8 cellular contexts compared by ENCODE assay signal in genomic region chr20:25318471-25319240, GRCh38.
DNase-seq lines count a peak whose midpoint lies in the region; ATAC-seq and TF ChIP-seq lines count a peak whose summit lies in the region.

No MANE protein-coding gene starts in this region.

- CTCF ChIA-PET in PC-9 (lab: Charles Lee), result no interaction called here

- no peak for TF ChIP-seq POLR2A in stomach (IDR thresholded peaks at IDR 0.05)

- H4K20me1 ChIP-seq in PC-9 (ENCODE audit: insufficient read depth), result no peaks in the 10 kb centered on the region

- H2AFZ ChIP-seq in PC-9, result no peak overlapping the region

- ATAC-seq in HG03025 (IDR thresholded peaks at IDR 0.05; ENCODE audit: low FRiP score, unreplicated experiment), result peak; percentile 88

- no TSS peak for BruUV-seq in PC-9 (replicated peaks; lab: Mats Ljungman, UMichigan)

- H3F3A ChIP-seq in PC-9 (ENCODE audit: insufficient read depth, low read depth), result no peaks in the 10 kb centered on the region; the same call in 1 of the 2 replicates

- TF ChIP-seq EP300 in stomach (IDR thresholded peaks at IDR 0.05), result no peak

- TF ChIP-seq CTCF in VCaP (conservative IDR thresholded peaks at IDR 0.05) (no peak), stomach (IDR thresholded peaks at IDR 0.05) (no peak), PC-9 (conservative IDR thresholded peaks at IDR 0.05) (no peak)

- WGBS in stomach, 5 donors, result 86 to 92% (median 88%) methylated on average over 16 of the region's 16 CpGs

- no peak overlapping the region for H3K4me3 ChIP-seq in stomach
- H3K4me3 ChIP-seq in PC-9, result no peak overlapping the region

- no peaks in the 10 kb centered on the region for H3K9me2 ChIP-seq in PC-9 (ENCODE audit: insufficient read depth)

- no peaks in the 10 kb centered on the region for H3K9me3 ChIP-seq in stomach
- H3K9me3 ChIP-seq in PC-9 (ENCODE audit: insufficient read depth, low read depth), result no peaks in the 10 kb centered on the region

- H3K27me3 ChIP-seq in stomach (no peaks in the 10 kb centered on the region), PC-9 (ENCODE audit: insufficient read depth, low read depth) (no peaks in the 10 kb centered on the region)

- H3K4me1 ChIP-seq in stomach (peaks cover 0 to 24% (median 7%) of the 10 kb centered on the region in 4 donors), PC-9 (replicated peaks; ENCODE audit: insufficient read depth) (peaks cover 13% of the 10 kb centered on the region)

- H3K36me3 ChIP-seq in stomach (peaks cover 0 to 67% (median 55%) of the 10 kb centered on the region in 4 donors), PC-9 (ENCODE audit: low read depth) (no peaks in the 10 kb centered on the region)

- 0 out of 2 replicates have a peak overlapping the region, but pooled peaks have one; percentile 9 for H3K27ac ChIP-seq in VCaP
- peak overlapping the region in 2 of 5 donors; percentile 30 to 53 for H3K27ac ChIP-seq in stomach
- no peak overlapping the region for H3K27ac ChIP-seq in PC-9

- POLR2A ChIA-PET in PC-9 (lab: Charles Lee; ENCODE audit: unreplicated experiment), result no interaction called here

- no peak overlapping the region for H3K4me2 ChIP-seq in PC-9

- DNase-seq in SKM-1 treated with dmso at 0.1 percent for 144 hours (lab: John Stamatoyannopoulos, UW; ENCODE audit: unreplicated experiment), result peak; percentile 23
- DNase-seq in SKM-1 (lab: John Stamatoyannopoulos, UW; ENCODE audit: unreplicated experiment), result no peak
- peak; percentile 27 for DNase-seq in stomach
- no peak for DNase-seq in PC-9
- DNase-seq in COR-L47 (lab: John Stamatoyannopoulos, UW), result no peak
- DNase-seq in DMS153 (lab: John Stamatoyannopoulos, UW), result no peak

- intact Hi-C loops in stomach (cut with DNase I; ENCODE audit: low total_unique reads) (no loop called here), PC-9 (cut with micrococcal nuclease; ENCODE audit: unreplicated experiment) (no loop called here)

- no peaks in the 10 kb centered on the region for H3K79me2 ChIP-seq in PC-9 (ENCODE audit: low read depth)

Comparison
In these comparisons a context has a peak if more than half of its experiments do, and no peak if none do; other contexts are left out.
1. DNase-seq: peak in SKM-1 treated with dmso at 0.1 percent for 144 hours (single experiment) and stomach (single experiment); none in SKM-1 (single experiment), PC-9 (0 of 2), COR-L47 (single experiment) and DMS153 (single experiment).